Comparison of ENCODE assay signal across 1 cellular context in genomic region chr15:65519781-65520299, GRCh38.
TF ChIP-seq lines count a peak whose summit lies in the region.

No MANE protein-coding gene starts in this region.

TF ChIP-seq in K562, 482 proteins besides CTCF, POLR2A, EP300 and RAD21 (continued from another document):
- no peak for TF ChIP-seq E2F4 (CRISPR knock-in tag; IDR thresholded peaks at IDR 0.05; ENCODE audit: low read depth)
- TF ChIP-seq GATAD2B (IDR thresholded peaks at IDR 0.05; ENCODE audit: borderline replicate concordance), result no peak
- no peak for TF ChIP-seq ZEB2 (IDR thresholded peaks at IDR 0.05)
- TF ChIP-seq GATAD2A (IDR thresholded peaks at IDR 0.05), result no peak
- TF ChIP-seq NFATC3 (IDR thresholded peaks at IDR 0.05), result no peak
- TF ChIP-seq STAG1 (CRISPR knock-in tag; IDR thresholded peaks at IDR 0.05; ENCODE audit: borderline replicate concordance), result no peak
- no peak for TF ChIP-seq HLTF (IDR thresholded peaks at IDR 0.05)
